ENCODE assay signal across 17 cellular contexts in genomic region chr16:3486506-3487215, GRCh38. TPM values are rescaled to one million over a fixed set of nuclear protein-coding genes. Genes with fewer than 3 reads are reported as not detected.
DNase-seq lines count a peak whose midpoint lies in the region; ATAC-seq and TF ChIP-seq lines count a peak whose summit lies in the region.
"Had no signal": no experiment of that assay in that cellular context is flagged by ENCODE, and none has a peak within 500 bp of the region (broad histone marks: within the 10 kb centered on the region; RNA-seq: fewer than 3 reads in every experiment).

No MANE protein-coding gene starts in this region.

- no peak overlapping the region for H3K4me3 ChIP-seq in heart left ventricle
- H3K4me3 ChIP-seq: A549; BLaER1 treated with 17β-estradiol and CSF1 and Interleukin-3, amounts not matched to agents 10 nM and 100 nM had no signal

- H3K4me3 Mint-ChIP-seq in glutamatergic neuron (ENCODE audit: unreplicated experiment) (no peak overlapping the region), nephron progenitor cell (no peak overlapping the region)
- H3K4me3 Mint-ChIP-seq: HFFc6 had no signal

- H3K4me1 Mint-ChIP-seq in glutamatergic neuron (ENCODE audit: low read depth, unreplicated experiment) (peaks cover 44% of the 10 kb centered on the region), nephron progenitor cell (peaks cover 12% of the 10 kb centered on the region)

- DNase-seq in heart left ventricle, result no peak
- DNase-seq in cardiac septum (ENCODE audit: low spot score), result no peak
- DNase-seq in glutamatergic neuron, result no peak
- no peak for DNase-seq in nephron progenitor cell
- no peak for DNase-seq in medulla oblongata (ENCODE audit: extremely low spot score)
- no peak for DNase-seq in NCI-H2196 treated with DMSO at 0.1 percent for 48 hours (lab: John Stamatoyannopoulos, UW; ENCODE audit: unreplicated experiment)
- no peak for DNase-seq in NCI-H82 treated with DMSO at 0.1 percent for 48 hours (lab: John Stamatoyannopoulos, UW; ENCODE audit: unreplicated experiment)
- no peak for DNase-seq in NCI-H1417 (lab: John Stamatoyannopoulos, UW)
- DNase-seq: EL, HFFc6, NCI-H1092, NCI-H2227 treated with DMSO at 0.1 percent for 48 hours had no signal

- H3K36me3 ChIP-seq in heart left ventricle, result peaks cover 0 to 60% (median 49%) of the 10 kb centered on the region in 9 donors

- H3K36me3 Mint-ChIP-seq in glutamatergic neuron (ENCODE audit: unreplicated experiment), result no peaks in the 10 kb centered on the region
- peaks cover 22% of the 10 kb centered on the region for H3K36me3 Mint-ChIP-seq in nephron progenitor cell (ENCODE audit: low read depth)

- peaks cover 21% of the 10 kb centered on the region for H3K9me3 Mint-ChIP-seq in glutamatergic neuron (ENCODE audit: unreplicated experiment)
- no peaks in the 10 kb centered on the region for H3K9me3 Mint-ChIP-seq in nephron progenitor cell
- H3K9me3 Mint-ChIP-seq: HFFc6 had no signal

- H3K27ac Mint-ChIP-seq in glutamatergic neuron (ENCODE audit: unreplicated experiment), result peak overlapping the region; percentile 59
- peak overlapping the region; percentile 51 for H3K27ac Mint-ChIP-seq in nephron progenitor cell
- H3K27ac Mint-ChIP-seq: HFFc6 had no signal

- peak; percentile 4 to 49 (median 38) for ATAC-seq in heart left ventricle

- peaks cover 0 to 20% (median 3%) of the 10 kb centered on the region in 12 donors for H3K4me1 ChIP-seq in heart left ventricle
- H3K4me1 ChIP-seq: A549 had no signal

- TF ChIP-seq CTCF in heart left ventricle (IDR thresholded peaks at IDR 0.05), result no peak
- no peak for TF ChIP-seq CTCF in glutamatergic neuron (IDR thresholded peaks at IDR 0.05; ENCODE audit: partially characterized antibody, unreplicated experiment)
- no peak for TF ChIP-seq CTCF in nephron progenitor cell (IDR thresholded peaks at IDR 0.05)

- no peaks in the 10 kb centered on the region for H3K27me3 ChIP-seq in heart left ventricle
- H3K27me3 ChIP-seq: BLaER1 treated with 17β-estradiol and CSF1 and Interleukin-3, amounts not matched to agents 10 nM and 100 nM had no signal

- TF ChIP-seq POLR2A in heart left ventricle (IDR thresholded peaks at IDR 0.05), result no peak

- H3K9me3 ChIP-seq in heart left ventricle, result no peaks in the 10 kb centered on the region
- H3K9me3 ChIP-seq: A549; BLaER1 treated with 17β-estradiol and CSF1 and Interleukin-3, amounts not matched to agents 10 nM and 100 nM had no signal

- intact Hi-C loops in heart left ventricle (cut with DNase I) (no loop called here), cardiac septum (cut with DNase I) (no loop called here)

- peak overlapping the region in 4 of 12 donors; percentile 12 to 46 (median 24) for H3K27ac ChIP-seq in heart left ventricle
- H3K27ac ChIP-seq: A549, KMS-11 had no signal

- H3K27me3 Mint-ChIP-seq in glutamatergic neuron (ENCODE audit: unreplicated experiment) (peaks cover 24% of the 10 kb centered on the region), nephron progenitor cell (ENCODE audit: low read depth, poor library complexity) (no peaks in the 10 kb centered on the region)

- WGBS in heart left ventricle, 4 donors, result 76 to 83% (median 80%) methylated on average over 19 to 24 of the region's 24 CpGs

RNA-seq across cellular contexts. Expression of gene C16orf90, which starts 8.6 kb away (rescaled TPM):
- not detected for total RNA-seq in heart left ventricle
- polyA plus RNA-seq in heart left ventricle, result not detected
- not detected for total RNA-seq in cardiac septum
- total RNA-seq in glutamatergic neuron (ENCODE audit: unreplicated experiment), result not detected
- total RNA-seq: H1, HFFc6, M059J had no signal
- polyA plus RNA-seq: A549, H1 had no signal

RNA-seq across cellular contexts. Expression of gene CLUAP1, which starts 14.1 kb away (rescaled TPM):
- 10 to 100 TPM in 8 of 9 donors, 1 to 10 TPM in 1; 8.4 to 22.1 (median 15.7) TPM for total RNA-seq in heart left ventricle
- polyA plus RNA-seq in heart left ventricle, result 10 to 100 TPM in 1 of 2 donors, 1 to 10 TPM in 1; 4.9 to 18.0 TPM
- 15.3 TPM for total RNA-seq in cardiac septum
- 15.4 TPM for total RNA-seq in glutamatergic neuron (ENCODE audit: unreplicated experiment)

RNA-seq across cellular contexts. Expression of gene NAA60, which starts 43.2 kb away (rescaled TPM):
- total RNA-seq in heart left ventricle (10 to 100 TPM; 30.3 to 61.9 (median 37.0) TPM), cardiac septum (25.5 TPM), glutamatergic neuron (ENCODE audit: unreplicated experiment) (69.9 TPM)
- 10 to 100 TPM; 38.6 to 39.1 TPM for polyA plus RNA-seq in heart left ventricle

RNA-seq across cellular contexts. Expression of gene ZNF597, which starts 43.4 kb away (rescaled TPM):
- total RNA-seq in heart left ventricle (1 to 10 TPM; 1.5 to 3.3 (median 1.8) TPM), cardiac septum (1.8 TPM), glutamatergic neuron (ENCODE audit: unreplicated experiment) (1.9 TPM)
- 1 to 10 TPM in 1 of 2 donors, under 1 TPM in 1; 0.65 to 1.4 TPM for polyA plus RNA-seq in heart left ventricle
